3 cellular contexts compared by ENCODE assay signal in the genomic region with DNA sequence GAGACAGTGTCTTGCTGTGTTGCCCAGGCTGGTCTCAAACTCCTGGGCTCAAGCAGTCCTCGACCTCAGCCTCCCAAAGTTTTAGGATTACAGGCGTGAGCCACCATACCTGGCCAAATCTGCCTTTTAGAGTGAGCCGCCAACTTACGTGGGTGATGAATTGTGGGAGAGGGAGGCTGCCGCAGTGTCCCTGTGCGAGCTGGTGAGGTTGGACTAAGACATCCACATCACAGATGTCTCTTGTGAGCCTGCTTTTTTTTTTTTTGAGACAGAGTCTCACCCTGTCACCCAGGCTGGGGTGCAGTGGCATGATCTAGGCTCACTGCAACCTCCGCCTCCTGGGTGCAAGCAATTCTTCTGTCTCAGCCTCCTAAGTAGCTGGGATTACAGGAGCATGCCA. TPM values are rescaled to one million over a fixed set of nuclear protein-coding genes. Genes with fewer than 3 reads are reported as not detected.
"Had no signal": no experiment of that assay in that cellular context is flagged by ENCODE, and none has a peak within 500 bp of the region (broad histone marks: within the 10 kb centered on the region; RNA-seq: fewer than 3 reads in every experiment).

No MANE protein-coding gene starts in this region.

RNA-seq across cellular contexts. Expression of gene OPRD1, which starts 42.4 kb away (rescaled TPM):
- total RNA-seq: GM23248, H4, HFFc6 had no signal
